In the genomic region with DNA sequence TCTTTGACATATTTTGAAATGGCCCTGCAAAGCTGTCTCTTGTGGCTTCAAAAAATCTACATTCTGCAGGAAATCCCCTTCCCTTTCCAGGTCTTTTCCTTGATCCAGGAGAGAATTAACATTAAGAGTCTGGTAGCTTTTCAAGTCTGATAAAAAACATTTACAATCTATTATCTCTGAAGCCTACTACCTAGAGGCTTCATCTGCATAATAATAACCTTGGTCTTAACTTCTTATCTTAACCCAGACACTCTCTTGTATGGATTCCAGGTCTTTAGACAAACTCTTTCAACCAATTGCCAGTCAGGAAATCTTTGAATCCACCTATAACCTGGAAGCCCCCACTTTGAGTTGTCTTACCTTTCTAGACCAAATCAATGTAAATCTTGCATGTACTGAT, we compare ENCODE assay signal across 1 cellular context.
TF ChIP-seq lines count a peak whose summit lies in the region.

No MANE protein-coding gene starts in this region.

TF ChIP-seq in GM23338, 12 proteins besides CTCF, POLR2A, EP300 and RAD21 (continued from another document):
- TF ChIP-seq ZNF462 (CRISPR knock-in tag; IDR thresholded peaks at IDR 0.05) = no peak
- no peak for TF ChIP-seq REST (IDR thresholded peaks at IDR 0.05; ENCODE audit: unreplicated experiment)
- no peak for TF ChIP-seq EZH2phosphoT487 (IDR thresholded peaks at IDR 0.05; ENCODE audit: unreplicated experiment)
- no peak for TF ChIP-seq JUNB (IDR thresholded peaks at IDR 0.05; ENCODE audit: unreplicated experiment)
- TF ChIP-seq ZNF331 (CRISPR knock-in tag; IDR thresholded peaks at IDR 0.05; ENCODE audit: low read depth) = no peak
- TF ChIP-seq NANOG (IDR thresholded peaks at IDR 0.05; ENCODE audit: borderline replicate concordance) = no peak
- no peak for TF ChIP-seq CREB1 (CRISPR knock-in tag; IDR thresholded peaks at IDR 0.05; ENCODE audit: low read depth)
- TF ChIP-seq EZH2 (IDR thresholded peaks at IDR 0.05; ENCODE audit: low read depth, unreplicated experiment) = no peak
